Comparison of ENCODE assay signal across 10 cellular contexts in genomic region chr4:148998719-148999118, GRCh38.
DNase-seq lines count a peak whose midpoint lies in the region; ATAC-seq, FAIRE-seq and TF ChIP-seq lines count a peak whose summit lies in the region.
"Had no signal": no experiment of that assay in that cellular context is flagged by ENCODE, and none has a peak within 500 bp of the region (broad histone marks: within the 10 kb centered on the region; RNA-seq: fewer than 3 reads in every experiment).

No MANE protein-coding gene starts in this region.

- peak; percentile 45 for TF ChIP-seq CTCF in GM06990 (IDR thresholded peaks at IDR 0.05; ENCODE audit: insufficient read depth, low read length, poor library complexity, severe bottlenecking)
- peak; percentile 25 for TF ChIP-seq CTCF in SU-DHL-6 (IDR thresholded peaks at IDR 0.05; ENCODE audit: insufficient read depth, low read length, poor library complexity, severe bottlenecking)
- TF ChIP-seq CTCF in HepG2 (CRISPR knock-in tag; IDR thresholded peaks at IDR 0.05), result peak; percentile 32; the same call in 1 of the 2 replicates
- no peak for TF ChIP-seq CTCF in thyroid gland (IDR thresholded peaks at IDR 0.05)

- H3K9me3 ChIP-seq in SU-DHL-6 (ENCODE audit: insufficient read depth, low read length) (no peaks in the 10 kb centered on the region), HepG2 (ENCODE audit: low read length) (no peaks in the 10 kb centered on the region), thyroid gland (no peaks in the 10 kb centered on the region)
- H3K9me3 ChIP-seq: body of pancreas had no signal

- no peak for DNase-seq in GM06990 (ENCODE audit: extremely low read depth, insufficient read length)
- DNase-seq in HEK293T (ENCODE audit: extremely low spot score), result peak; percentile 15
- DNase-seq in HepG2 (ENCODE audit: low spot score), result peak; percentile 4
- no peak for DNase-seq in thyroid gland
- DNase-seq in posterior vena cava (ENCODE audit: low spot score), result no peak
- DNase-seq in LoVo (ENCODE audit: low spot score), result no peak
- DNase-seq in HTR-8/SVneo (ENCODE audit: insufficient read length, low spot score), result no peak
- DNase-seq: body of pancreas had no signal

- H3K79me2 ChIP-seq in SU-DHL-6 (ENCODE audit: insufficient read depth, low read length) (no peaks in the 10 kb centered on the region), HepG2 (ENCODE audit: insufficient read depth, low read length) (no peaks in the 10 kb centered on the region)

- H3K4me2 ChIP-seq in SU-DHL-6 (ENCODE audit: low read depth, low read length, poor library complexity, severe bottlenecking) (no peak overlapping the region), HepG2 (ENCODE audit: low read depth, low read length) (no peak overlapping the region)

- H2AFZ ChIP-seq in SU-DHL-6 (ENCODE audit: low read depth, low read length, severe bottlenecking), result no peak overlapping the region
- no peak overlapping the region for H2AFZ ChIP-seq in HepG2 (ENCODE audit: low read length)

- H3K4me3 ChIP-seq in GM06990 (replicated peaks; ENCODE audit: low read depth, low read length) (no peak overlapping the region), SU-DHL-6 (ENCODE audit: insufficient read depth, low read length, poor library complexity, severe bottlenecking) (no peak overlapping the region), HepG2 (replicated peaks in 1 of 3; ENCODE audit: insufficient read depth in 1 of 3, low read depth in 2 of 3, low read length in 3 of 3) (no peak overlapping the region), thyroid gland (replicated peaks in 1 of 3) (no peak overlapping the region)
- H3K4me3 ChIP-seq: body of pancreas had no signal

- H3K9ac ChIP-seq in SU-DHL-6 (ENCODE audit: low read length) (no peak overlapping the region), HepG2 (ENCODE audit: insufficient read depth, low read depth, low read length) (no peak overlapping the region)

- BruUV-seq in HepG2 (replicated peaks; lab: Mats Ljungman, UMichigan), result no TSS peak

- H3K27me3 ChIP-seq in GM06990 (replicated peaks; ENCODE audit: control insufficient read depth, insufficient read depth, low read length) (no peaks in the 10 kb centered on the region), SU-DHL-6 (ENCODE audit: low read length) (no peaks in the 10 kb centered on the region), HepG2 (ENCODE audit: control insufficient read depth in 1 of 2, insufficient read depth in 2 of 2, low read length in 2 of 2) (no peaks in the 10 kb centered on the region), thyroid gland (no peaks in the 10 kb centered on the region)
- H3K27me3 ChIP-seq: body of pancreas had no signal

- FAIRE-seq in HepG2 (lab: Jason Lieb, UNC) (no peak), HTR-8/SVneo (lab: Jason Lieb, UNC) (no peak)
- FAIRE-seq: islet of Langerhans had no signal

- intact Hi-C loops in HepG2 (cut with micrococcal nuclease; ENCODE audit: unreplicated experiment) (loop anchor here (1.0 kb wide), 1 partner anchor 266 kb away; no protein-coding TSS in a partner anchor), thyroid gland (cut with DNase I) (no loop called here), posterior vena cava (cut with DNase I) (no loop called here)

- H3K9me2 ChIP-seq in SU-DHL-6 (replicated peaks; ENCODE audit: insufficient read depth, low read length), result no peaks in the 10 kb centered on the region

- CTCF ChIA-PET in HEK293T (lab: Yijun Ruan, JAX) (no interaction called here), HepG2 (lab: Yijun Ruan, JAX; ENCODE audit: low intra/inter-chr PET ratio, low total read pairs) (no interaction called here)

- H3K27ac ChIP-seq in SU-DHL-6 (ENCODE audit: low read depth, low read length) (no peak overlapping the region), HepG2 (ENCODE audit: extremely low read length, insufficient read depth, low read length) (no peak overlapping the region), thyroid gland (no peak overlapping the region)
- H3K27ac ChIP-seq: body of pancreas had no signal

- TF ChIP-seq POLR2A in HepG2 (IDR thresholded peaks at IDR 0.05; ENCODE audit: insufficient read depth in 1 of 2, low read depth in 2 of 2, low read length in 2 of 2) (no peak), thyroid gland (IDR thresholded peaks at IDR 0.05) (no peak)

- TF ChIP-seq RAD21 in HepG2 (CRISPR knock-in tag; IDR thresholded peaks at IDR 0.05), result no peak

- no peaks in the 10 kb centered on the region for H4K20me1 ChIP-seq in SU-DHL-6 (ENCODE audit: low read depth, low read length)
- H4K20me1 ChIP-seq in HepG2 (ENCODE audit: insufficient read depth, low read length), result no peaks in the 10 kb centered on the region

- no peaks in the 10 kb centered on the region for H3F3A ChIP-seq in SU-DHL-6 (ENCODE audit: insufficient read depth)

- H3K36me3 ChIP-seq in GM06990 (ENCODE audit: control insufficient read depth, insufficient read depth, low read length) (no peaks in the 10 kb centered on the region), SU-DHL-6 (ENCODE audit: low read length) (no peaks in the 10 kb centered on the region), HepG2 (replicated peaks in 1 of 2; ENCODE audit: control insufficient read depth in 1 of 2, insufficient read depth in 2 of 2, low read length in 2 of 2) (no peaks in the 10 kb centered on the region), thyroid gland (no peaks in the 10 kb centered on the region)

- POLR2A ChIA-PET in HEK293T (lab: Yijun Ruan, JAX), result no interaction called here
- POLR2A ChIA-PET in HepG2 (lab: Yijun Ruan, JAX), result no interaction called here

- H3K4me1 ChIP-seq in HepG2 (ENCODE audit: insufficient read depth, low read length) (no peaks in the 10 kb centered on the region), thyroid gland (no peaks in the 10 kb centered on the region)
- H3K4me1 ChIP-seq: body of pancreas had no signal

- peak; percentile 31; the same call in 1 of the 3 replicates for ATAC-seq in HepG2
- ATAC-seq: body of pancreas had no signal

- TF ChIP-seq EP300 in HepG2 (IDR thresholded peaks at IDR 0.05; ENCODE audit: low read depth in 2 of 2, low read length in 2 of 2), result no peak
- TF ChIP-seq EP300 in HepG2 (CRISPR knock-in tag; IDR thresholded peaks at IDR 0.05; ENCODE audit: borderline replicate concordance), result no peak

- WGBS in HepG2 (ENCODE audit: low lambda C conversion rate), result 4% methylated on average over 2 of the region's 2 CpGs
- WGBS in thyroid gland, 2 donors, result 80 to 88% methylated on average over 2 of the region's 2 CpGs

- in situ Hi-C loops in HepG2 (cut with HindIII; ENCODE audit: extremely low pct_ligation_motif_present, low pct_unique_long_range_greater_than_20kb), result loop anchor here (25.0 kb wide), 1 partner anchor 264 kb away; no protein-coding TSS in a partner anchor

TF ChIP-seq in HEK293T, 16 proteins besides CTCF, POLR2A, EP300 and RAD21:
- TF ChIP-seq LEF1 (IDR thresholded peaks at IDR 0.05; ENCODE audit: borderline replicate concordance) (no peak), FOXA1 (IDR thresholded peaks at IDR 0.05) (no peak), ZNF384 (IDR thresholded peaks at IDR 0.05) (no peak), SP1 (IDR thresholded peaks at IDR 0.05) (no peak), BHLHE40 (IDR thresholded peaks at IDR 0.05; ENCODE audit: borderline replicate concordance) (no peak), ELF4 (IDR thresholded peaks at IDR 0.05) (no peak), FOXM1 (IDR thresholded peaks at IDR 0.05; ENCODE audit: borderline replicate concordance) (no peak), TARDBP (IDR thresholded peaks at IDR 0.05) (no peak), FOXK2 (IDR thresholded peaks at IDR 0.05) (no peak), CTBP1 (IDR thresholded peaks at IDR 0.05; ENCODE audit: borderline replicate concordance) (no peak), L3MBTL2 (conservative IDR thresholded peaks at IDR 0.05) (no peak), ARNT (IDR thresholded peaks at IDR 0.05) (no peak), HDGF (IDR thresholded peaks at IDR 0.05; ENCODE audit: borderline replicate concordance) (no peak)
TF ChIP-seq in HEK293T: peak in this region for 0.

TF ChIP-seq in HepG2, 621 proteins besides CTCF, POLR2A, EP300 and RAD21:
- no peak for TF ChIP-seq SMARCC2 (IDR thresholded peaks at IDR 0.05)
- TF ChIP-seq MATR3 (CRISPR knock-in tag; IDR thresholded peaks at IDR 0.05), result no peak
- TF ChIP-seq STAG1 (CRISPR knock-in tag; IDR thresholded peaks at IDR 0.05), result peak; percentile 23; the same call in 1 of the 2 replicates
- no peak for TF ChIP-seq ZNF839 (CRISPR knock-in tag; IDR thresholded peaks at IDR 0.05; ENCODE audit: borderline replicate concordance)
- TF ChIP-seq POLR2G (IDR thresholded peaks at IDR 0.05; ENCODE audit: low read depth, low read length), result no peak
- TF ChIP-seq FOXO1 (CRISPR knock-in tag; IDR thresholded peaks at IDR 0.05), result no peak
- TF ChIP-seq MXD4 (CRISPR knock-in tag; IDR thresholded peaks at IDR 0.05), result no peak
TF ChIP-seq in HepG2: peak in this region for 1.

Comparison
In these comparisons a context has a peak if more than half of its experiments do, and no peak if none do; other contexts are left out.
1. DNase-seq: peak in HEK293T (single experiment) and HepG2 (single experiment); none in GM06990 (single experiment), thyroid gland (0 of 2), posterior vena cava (single experiment), LoVo (single experiment) and HTR-8/SVneo (single experiment).
2. CTCF ChIP-seq: peak in GM06990 (single experiment), SU-DHL-6 (single experiment) and HepG2 (single experiment); none in thyroid gland (0 of 6).